In the genomic region with DNA sequence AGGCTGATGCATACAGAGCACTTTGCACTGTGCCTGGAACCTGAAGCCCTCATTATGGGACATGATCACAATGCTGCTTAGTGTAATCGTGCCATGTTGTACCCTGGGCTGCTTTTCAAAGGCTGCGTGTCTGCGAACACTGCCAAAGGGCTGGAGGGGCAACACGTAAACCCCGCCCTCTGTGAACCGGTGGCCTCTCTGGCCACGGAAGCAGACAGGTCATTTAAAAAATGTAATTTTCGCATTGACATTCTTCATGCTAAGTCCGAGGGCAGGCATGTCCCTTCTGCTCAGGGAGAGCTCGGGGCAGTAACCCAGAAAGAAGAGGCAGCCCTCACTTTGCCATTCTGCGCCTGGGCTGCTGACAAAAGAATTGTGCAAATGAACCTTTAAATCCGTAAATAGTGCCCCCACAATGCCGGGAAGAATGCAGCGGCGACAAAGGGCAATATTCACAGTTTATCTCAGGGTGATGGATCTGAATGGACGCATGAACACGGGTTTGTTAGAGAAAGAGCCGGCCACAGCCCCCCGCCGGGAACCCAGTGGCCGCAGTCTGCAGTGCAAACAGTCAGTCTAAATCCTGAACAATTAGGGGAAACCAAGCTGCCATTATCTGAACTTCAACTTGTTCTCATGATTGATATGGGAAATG, we compare ENCODE assay signal across 32 cellular contexts.
DNase-seq lines count a peak whose midpoint lies in the region; ATAC-seq, FAIRE-seq and TF ChIP-seq lines count a peak whose summit lies in the region.
"Had no signal": no experiment of that assay in that cellular context is flagged by ENCODE, and none has a peak within 500 bp of the region (broad histone marks: within the 10 kb centered on the region; RNA-seq: fewer than 3 reads in every experiment).

No MANE protein-coding gene starts in this region.

- CTCF ChIA-PET in H1 (lab: Charles Lee; ENCODE audit: partially characterized antibody) = interaction anchor here (0.7 to 1.9 kb wide), 4 partner anchors 11 to 359 kb away, joined by 3 to 6 read pairs (median 4); no protein-coding TSS in a partner anchor

- H2AK5ac ChIP-seq in H1 (ENCODE audit: low read depth, low read length) = no peak overlapping the region

- no peak overlapping the region for H3K14ac ChIP-seq in H1 (ENCODE audit: insufficient read length)

- peaks cover 3% of the 10 kb centered on the region for H3K27me3 Mint-ChIP-seq in GM23338 (ENCODE audit: insufficient read depth, low read depth, poor library complexity)
- no peaks in the 10 kb centered on the region for H3K27me3 Mint-ChIP-seq in neural crest cell (ENCODE audit: low read depth)
- H3K27me3 Mint-ChIP-seq: CD4-positive, alpha-beta memory T cell; effector memory CD8-positive, alpha-beta T cell had no signal

- no peak overlapping the region for H3K23ac ChIP-seq in H1 (ENCODE audit: insufficient read length)

- H3K18ac ChIP-seq in H1 (ENCODE audit: extremely low read depth, low read length) = peak overlapping the region; percentile 26

- H2AFZ ChIP-seq in GM23338 (peak overlapping the region; percentile 17), H1 (ENCODE audit: low read length) (no peak overlapping the region)

- H4K8ac ChIP-seq in H1 (ENCODE audit: extremely low read depth, insufficient read depth, low read length) = no peak overlapping the region

- H3K4me3 ChIP-seq in GM23338 = peak overlapping the region; percentile 5; the same call in 1 of the 2 replicates
- H3K4me3 ChIP-seq in H1 (ENCODE audit: extremely low read depth in 1 of 4, insufficient read depth in 2 of 4, low read depth in 3 of 4, low read length in 4 of 4) = no peak overlapping the region; a peak in 1 of 8 replicates
- H3K4me3 ChIP-seq: cardiac muscle cell, colonic mucosa, pancreas, right atrium auricular region had no signal

- H3F3A ChIP-seq in GM23338 (replicated peaks; ENCODE audit: low read depth) = peaks cover 3% of the 10 kb centered on the region; the same call in 1 of the 2 replicates

- H4K91ac ChIP-seq in H1 (replicated peaks; ENCODE audit: insufficient read length, low read length) = peak overlapping the region; percentile 56

- H2BK5ac ChIP-seq in H1 (ENCODE audit: low read depth, low read length) = 0 out of 2 replicates have a peak overlapping the region, but pooled peaks have one; percentile 9

- FAIRE-seq in H1 (lab: Jason Lieb, UNC) = no peak
- FAIRE-seq: D721Med, HTR-8/SVneo, pancreas had no signal

- no peak overlapping the region for H2BK20ac ChIP-seq in H1 (ENCODE audit: low read length)

- H2BK15ac ChIP-seq in H1 (ENCODE audit: low read length) = no peak overlapping the region

- DNase-seq in GM23338 (ENCODE audit: low spot score) (peak; percentile 57), NCI-H2227 (lab: John Stamatoyannopoulos, UW; ENCODE audit: unreplicated experiment) (peak; percentile 40), H1 (ENCODE audit: low read depth in 1 of 2, low spot score in 2 of 2) (peak; percentile 44 to 62), neural crest cell (ENCODE audit: low read depth, low spot score) (peak; percentile 52), HT-29 (ENCODE audit: low spot score) (no peak), T-helper 9 cell (no peak)
- DNase-seq in stimulated activated CD4-positive, alpha-beta T cell treated with anti-CD3 and anti-CD28 coated beads, Interleukin-2, amount 100 ng/mL, for 48 hours = no peak
- DNase-seq: activated CD4-positive, alpha-beta T cell treated with anti-CD3 and anti-CD28 coated beads for 4 hours; activated effector memory CD4-positive, alpha-beta T cell treated with Interleukin-2 at 50 U/mL for 16 hours; anterior cingulate cortex; CD4-positive, alpha-beta memory T cell; colonic mucosa; effector memory CD8-positive, alpha-beta T cell; erythroblast; KG1; midbrain; natural killer cell; NCI-H1105; NCI-H2029; NCI-H226; pancreas; SIG-M5; stimulated activated CD4-positive, alpha-beta T cell treated with anti-CD3 and anti-CD28 coated beads, Interleukin-1b, Interleukin-23, amount 100 ng/mL, for 48 hours; stimulated activated CD8-positive, alpha-beta memory T cell treated with anti-CD3 and anti-CD28 coated beads, Interleukin-4, amount 100 ng/mL, for 48 hours; stimulated activated naive CD8-positive, alpha-beta T cell treated with anti-CD3 and anti-CD28 coated beads, Interleukin-15, amount 100 ng/mL, for 72 hours had no signal

- POLR2A ChIA-PET in H1 (lab: Charles Lee; ENCODE audit: partially characterized antibody) = interaction anchor here (0.9 to 1.5 kb wide), 2 partner anchors 19 to 227 kb away, joined by 3 to 4 read pairs; no protein-coding TSS in a partner anchor

- H3K27ac Mint-ChIP-seq in GM23338 (no peak overlapping the region), neural crest cell (ENCODE audit: unreplicated experiment) (peak overlapping the region; percentile 64)
- H3K27ac Mint-ChIP-seq: activated naive CD8-positive, alpha-beta T cell; effector memory CD8-positive, alpha-beta T cell; natural killer cell; stimulated activated naive CD8-positive, alpha-beta T cell treated with anti-CD3 and anti-CD28 coated beads, Interleukin-15, amount 100 ng/mL, for 72 hours; T-helper 2 cell treated with Interferon-gamma antibody and Interleukin-4, amounts not matched to agents 5 μg/mL and 100 μg/mL, for 36 hours had no signal

- H3K9me3 ChIP-seq in H1 (ENCODE audit: insufficient read depth in 2 of 2, low read depth in 1 of 2, low read length in 1 of 2) = no peaks in the 10 kb centered on the region
- H3K9me3 ChIP-seq: colonic mucosa, pancreas, right atrium auricular region had no signal

- no peak for TF ChIP-seq CTCF in GM23338 (conservative IDR thresholded peaks at IDR 0.05; ENCODE audit: low read depth in 2 of 2)
- TF ChIP-seq CTCF in H1 (IDR thresholded peaks at IDR 0.05; ENCODE audit: control extremely low read depth in 1 of 3, insufficient read depth in 1 of 3, low read depth in 1 of 3, low read length in 3 of 3) = no peak
- no peak for TF ChIP-seq CTCF in neural crest cell (conservative IDR thresholded peaks at IDR 0.05)

- H3K9me3 Mint-ChIP-seq in GM23338 = no peaks in the 10 kb centered on the region
- H3K9me3 Mint-ChIP-seq in neural crest cell = no peaks in the 10 kb centered on the region
- H3K9me3 Mint-ChIP-seq: natural killer cell; stimulated activated naive CD8-positive, alpha-beta T cell treated with anti-CD3 and anti-CD28 coated beads, Interleukin-15, amount 100 ng/mL, for 72 hours; T-helper 2 cell treated with Interferon-gamma antibody and Interleukin-4, amounts not matched to agents 5 μg/mL and 100 μg/mL, for 36 hours had no signal

- 0 out of 2 replicates have a peak, but pooled peaks cover 9% of the 10 kb centered on the region for H3K9me2 ChIP-seq in GM23338 (ENCODE audit: insufficient read depth)

- no peaks in the 10 kb centered on the region for H3K36me3 Mint-ChIP-seq in GM23338 (ENCODE audit: low read depth)
- H3K36me3 Mint-ChIP-seq in neural crest cell (ENCODE audit: low read depth) = no peaks in the 10 kb centered on the region
- H3K36me3 Mint-ChIP-seq: activated naive CD8-positive, alpha-beta T cell; CD4-positive, alpha-beta memory T cell; natural killer cell had no signal

- H3K9ac ChIP-seq in H1 (replicated peaks in 1 of 4; ENCODE audit: extremely low read depth in 1 of 4, low read depth in 3 of 4, low read length in 3 of 4) = no peak overlapping the region

- H3K27ac ChIP-seq in GM23338 (ENCODE audit: low read depth) (no peak overlapping the region), H1 (ENCODE audit: low read depth, low read length) (no peak overlapping the region)
- H3K27ac ChIP-seq: cardiac muscle cell, colonic mucosa, pancreas, right atrium auricular region had no signal

- H3K4me1 Mint-ChIP-seq in GM23338 = peaks cover 25% of the 10 kb centered on the region
- H3K4me1 Mint-ChIP-seq in neural crest cell = peaks cover 56% of the 10 kb centered on the region
- H3K4me1 Mint-ChIP-seq: CD4-positive, alpha-beta memory T cell; natural killer cell; stimulated activated naive CD8-positive, alpha-beta T cell treated with anti-CD3 and anti-CD28 coated beads, Interleukin-15, amount 100 ng/mL, for 72 hours had no signal

- H3K4me1 ChIP-seq in GM23338 (ENCODE audit: insufficient read depth) (peaks cover 27% of the 10 kb centered on the region), H1 (replicated peaks in 1 of 4; ENCODE audit: control insufficient read depth in 3 of 4, insufficient read depth in 4 of 4, low read length in 3 of 4) (peaks cover 0 to 14% (median 12%) of the 10 kb centered on the region in 4 experiments)
- H3K4me1 ChIP-seq: colonic mucosa, pancreas, right atrium auricular region had no signal

- H2BK120ac ChIP-seq in H1 (replicated peaks; ENCODE audit: low read depth, low read length) = no peak overlapping the region

- no peak for TF ChIP-seq POLR2A in H1 (IDR thresholded peaks at IDR 0.05; ENCODE audit: control extremely low read depth in 1 of 2, low read depth in 2 of 2, low read length in 2 of 2)

- no peaks in the 10 kb centered on the region for H4K20me1 ChIP-seq in GM23338 (replicated peaks; ENCODE audit: insufficient read depth)
- H4K20me1 ChIP-seq in H1 (replicated peaks in 1 of 2; ENCODE audit: control insufficient read depth in 1 of 2, insufficient read depth in 2 of 2, low read length in 2 of 2) = no peaks in the 10 kb centered on the region

- H3K4me2 ChIP-seq in GM23338 = peak overlapping the region; percentile 63
- peak overlapping the region; percentile 35 to 37 for H3K4me2 ChIP-seq in H1 (ENCODE audit: insufficient read depth in 1 of 2, low read depth in 2 of 2, low read length in 2 of 2)

- H4K5ac ChIP-seq in H1 (ENCODE audit: insufficient read length, low read depth, low read length) = no peak overlapping the region

- ATAC-seq in GM23338 = peak; percentile 85
- no peak for ATAC-seq in HG03039 (IDR thresholded peaks at IDR 0.05; ENCODE audit: unreplicated experiment)
- ATAC-seq: effector memory CD8-positive, alpha-beta T cell; natural killer cell; pancreas; stimulated activated naive CD8-positive, alpha-beta T cell treated with anti-CD3 and anti-CD28 coated beads, Interleukin-15, amount 100 ng/mL, for 72 hours had no signal

- H2BK12ac ChIP-seq in H1 (ENCODE audit: low read depth, low read length) = 0 out of 2 replicates have a peak overlapping the region, but pooled peaks have one; percentile 40

- H3K79me2 ChIP-seq in GM23338 (replicated peaks; ENCODE audit: insufficient read depth) (no peaks in the 10 kb centered on the region), H1 (ENCODE audit: control insufficient read depth in 1 of 2, insufficient read depth in 2 of 2, low read length in 2 of 2) (no peaks in the 10 kb centered on the region)

- no peaks in the 10 kb centered on the region for H3K79me1 ChIP-seq in H1 (ENCODE audit: low read depth, low read length)

- H3K36me3 ChIP-seq in GM23338 (ENCODE audit: insufficient read depth) = no peaks in the 10 kb centered on the region
- no peaks in the 10 kb centered on the region for H3K36me3 ChIP-seq in H1 (ENCODE audit: control insufficient read depth in 2 of 4, insufficient read depth in 4 of 4, low read length in 3 of 4)
- H3K36me3 ChIP-seq: cardiac muscle cell, colonic mucosa, pancreas, right atrium auricular region had no signal

- H3K4me3 Mint-ChIP-seq in GM23338 (no peak overlapping the region), neural crest cell (peak overlapping the region; percentile 64)
- H3K4me3 Mint-ChIP-seq: activated naive CD8-positive, alpha-beta T cell; CD4-positive, alpha-beta memory T cell; effector memory CD8-positive, alpha-beta T cell; natural killer cell; stimulated activated naive CD8-positive, alpha-beta T cell treated with anti-CD3 and anti-CD28 coated beads, Interleukin-15, amount 100 ng/mL, for 72 hours; T-helper 2 cell treated with Interferon-gamma antibody and Interleukin-4, amounts not matched to agents 5 μg/mL and 100 μg/mL, for 36 hours had no signal

- H3K4ac ChIP-seq in H1 (replicated peaks; ENCODE audit: insufficient read length, low read depth, low read length) = no peak overlapping the region

- 40% methylated on average over 21 of the region's 21 CpGs; no CpG with 5 or more reads in 1 of the 2 experiments for WGBS in H1 (ENCODE audit: extremely low coverage in 1 of 2, insufficient coverage in 1 of 2, insufficient read length in 1 of 2, insufficient replicate concordance in 2 of 2, low coverage in 1 of 2, low lambda C conversion rate in 2 of 2, missing lambda C conversion rate in 1 of 2), 2 experiments

- H3K56ac ChIP-seq in H1 (replicated peaks; ENCODE audit: insufficient read length, low read depth, low read length) = no peak overlapping the region

- H3K23me2 ChIP-seq in H1 (ENCODE audit: low read depth, low read length) = no peaks in the 10 kb centered on the region

- TF ChIP-seq EP300 in H1 (IDR thresholded peaks at IDR 0.05; ENCODE audit: borderline replicate concordance in 1 of 2, low read depth in 2 of 2, low read length in 2 of 2) = no peak

- peak in 1 of 2 experiments; percentile 16; a peak in 1 of 4 replicates for TF ChIP-seq RAD21 in H1 (IDR thresholded peaks at IDR 0.05 in 1 of 2, conservative IDR thresholded peaks at IDR 0.05 in 1 of 2; ENCODE audit: low read depth in 2 of 2, low read length in 2 of 2)

- no peaks in the 10 kb centered on the region for H3K27me3 ChIP-seq in GM23338 (ENCODE audit: insufficient read depth)
- no peaks in the 10 kb centered on the region for H3K27me3 ChIP-seq in H1 (replicated peaks in 1 of 4; ENCODE audit: control insufficient read depth in 3 of 4, extremely low read depth in 1 of 4, insufficient read depth in 3 of 4, low read length in 3 of 4)
- H3K27me3 ChIP-seq: cardiac muscle cell, colonic mucosa, pancreas, right atrium auricular region had no signal

Comparison
In these comparisons a context has a peak if more than half of its experiments do, and no peak if none do; other contexts are left out.
1. DNase-seq: peak in GM23338 (single experiment), NCI-H2227 (single experiment), H1 (2 of 2) and neural crest cell (single experiment); none in HT-29 (single experiment), T-helper 9 cell (single experiment) and stimulated activated CD4-positive, alpha-beta T cell treated with anti-CD3 and anti-CD28 coated beads, Interleukin-2, amount 100 ng/mL, for 48 hours (0 of 2).